ENCODE assay signal across 24 cellular contexts in the genomic region with DNA sequence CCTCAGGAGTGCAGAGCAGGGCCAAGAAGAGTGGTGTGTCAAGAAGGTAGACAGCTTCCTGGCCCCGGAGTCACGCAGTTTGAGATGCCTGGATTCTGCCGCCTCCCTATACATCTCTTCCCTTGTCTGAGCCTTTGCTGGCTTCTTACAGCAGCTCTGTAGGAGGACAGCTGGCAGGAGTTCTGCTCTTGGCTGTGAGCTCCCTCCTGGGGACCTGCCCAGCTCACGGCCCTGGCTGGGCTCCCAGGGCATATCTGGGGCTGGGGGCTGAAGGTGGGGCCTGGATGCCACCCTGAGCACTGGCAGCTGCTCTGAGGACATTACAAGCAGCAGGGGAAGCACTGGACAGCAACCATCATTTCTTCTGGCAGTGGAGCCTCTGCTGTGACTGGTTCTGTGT. TPM values are rescaled to one million over a fixed set of nuclear protein-coding genes. Genes with fewer than 3 reads are reported as not detected.
DNase-seq lines count a peak whose midpoint lies in the region; ATAC-seq and TF ChIP-seq lines count a peak whose summit lies in the region.
"Had no signal": no experiment of that assay in that cellular context is flagged by ENCODE, and none has a peak within 500 bp of the region (broad histone marks: within the 10 kb centered on the region; RNA-seq: fewer than 3 reads in every experiment).

No MANE protein-coding gene starts in this region.

- no peak overlapping the region for H3K14ac ChIP-seq in neuronal stem cell (ENCODE audit: low read length)

- no CpG with 5 or more reads among the region's 4 CpGs for WGBS in neuronal stem cell (ENCODE audit: extremely low coverage in 2 of 2, insufficient read length in 2 of 2, insufficient replicate concordance in 1 of 2), 2 donors
- WGBS in transverse colon (ENCODE audit: low coverage in 1 of 2), 2 donors: 77% methylated on average over 4 of the region's 4 CpGs; no CpG with 5 or more reads in 1 of the 2 donors

- H3K23ac ChIP-seq in neuronal stem cell (ENCODE audit: low read depth, low read length, poor library complexity): no peak overlapping the region

- no peak overlapping the region for H2BK120ac ChIP-seq in neuronal stem cell (ENCODE audit: low read depth, low read length)

- DNase-seq in DMS 273 (lab: John Stamatoyannopoulos, UW; ENCODE audit: unreplicated experiment) (peak; percentile 73), G401 (ENCODE audit: low spot score) (peak; percentile 23), neuronal stem cell (ENCODE audit: low spot score) (no peak), transverse colon (no peak)
- DNase-seq: ACHN, COR-L47, DMS153, GF-D8, H9, IMR-90, NCI-H1048, NCI-H1436, NCI-H2081, NCI-H2171 treated with DMSO at 0.1 percent for 48 hours, NCI-H510A, NCI-H748 treated with DMSO at 0.1 percent for 48 hours, OCI-M1, SIG-M5 had no signal

- TF ChIP-seq CTCF in transverse colon (IDR thresholded peaks at IDR 0.05): no peak

- ATAC-seq in HG03354 (IDR thresholded peaks at IDR 0.05; ENCODE audit: poor library complexity, severe bottlenecking, unreplicated experiment) (no peak), GM21447 (IDR thresholded peaks at IDR 0.05; ENCODE audit: unreplicated experiment) (no peak)
- ATAC-seq: SK-N-SH treated with all-trans-retinoic acid at 6 μM for 48 hours had no signal

- no peak for TF ChIP-seq POLR2A in transverse colon (IDR thresholded peaks at IDR 0.05)

- peak overlapping the region; percentile 45 for H3K18ac ChIP-seq in neuronal stem cell (ENCODE audit: low read length)

- H2BK15ac ChIP-seq in neuronal stem cell (ENCODE audit: low read length): no peak overlapping the region

- intact Hi-C loops in transverse colon (cut with DNase I; ENCODE audit: low total_unique reads): no loop called here

- peak overlapping the region; percentile 63 for H3K9ac ChIP-seq in neuronal stem cell (ENCODE audit: low read depth, low read length, poor library complexity)

- no peak overlapping the region for H2BK5ac ChIP-seq in neuronal stem cell (ENCODE audit: low read length)

- no peaks in the 10 kb centered on the region for H3K79me1 ChIP-seq in neuronal stem cell (ENCODE audit: low read depth, low read length)

- H3K27ac ChIP-seq in cingulate gyrus (ENCODE audit: low read depth, low read length) (peak overlapping the region; percentile 34), neuronal stem cell (replicated peaks; ENCODE audit: low read length) (no peak overlapping the region), transverse colon (no peak overlapping the region)

- peaks cover 0 to 4% (median 0%) of the 10 kb centered on the region in 3 experiments for H3K27me3 ChIP-seq in neuronal stem cell (ENCODE audit: control insufficient read depth in 3 of 3, insufficient read depth in 3 of 3, low read depth in 1 of 3, low read length in 3 of 3)
- no peaks in the 10 kb centered on the region for H3K27me3 ChIP-seq in transverse colon

- H3K4me1 ChIP-seq in neuronal stem cell (ENCODE audit: control insufficient read depth in 2 of 2, insufficient read depth in 1 of 2, low read depth in 1 of 2, low read length in 2 of 2): peaks cover 0 to 1% of the 10 kb centered on the region in 2 donors
- no peaks in the 10 kb centered on the region for H3K4me1 ChIP-seq in transverse colon

- no peak overlapping the region for H2BK12ac ChIP-seq in neuronal stem cell (ENCODE audit: low read length)

- no peak overlapping the region for H2AK5ac ChIP-seq in neuronal stem cell (ENCODE audit: low read depth, low read length)

- H3K36me3 ChIP-seq in neuronal stem cell (replicated peaks in 1 of 2; ENCODE audit: control insufficient read depth in 2 of 2, insufficient read depth in 2 of 2, low read length in 2 of 2) (no peaks in the 10 kb centered on the region), transverse colon (no peaks in the 10 kb centered on the region)

- H2AFZ ChIP-seq in neuronal stem cell (ENCODE audit: low read length): no peak overlapping the region

- no peak overlapping the region for H4K91ac ChIP-seq in neuronal stem cell (ENCODE audit: low read depth, low read length, poor library complexity)

- no peak overlapping the region for H3K4ac ChIP-seq in neuronal stem cell (ENCODE audit: low read length)

- no peak overlapping the region for H4K8ac ChIP-seq in neuronal stem cell (ENCODE audit: low read depth, low read length)

- in situ Hi-C loops in G401 (cut with HindIII; ENCODE audit: low sequenced_read_pairs): no loop called here
- in situ Hi-C loops in transverse colon (cut with MboI; ENCODE audit: low pct_ligation_motif_present in 1 of 4, low pct_unique_long_range_greater_than_20kb in 1 of 4, low sequenced_read_pairs in 3 of 4): no loop called here

- no peaks in the 10 kb centered on the region for H3K9me3 ChIP-seq in neuronal stem cell (replicated peaks in 1 of 2; ENCODE audit: control insufficient read depth in 2 of 2, insufficient read depth in 1 of 2, low read depth in 1 of 2, low read length in 2 of 2)
- H3K9me3 ChIP-seq in transverse colon: no peaks in the 10 kb centered on the region

- no peak overlapping the region for H3K4me2 ChIP-seq in neuronal stem cell (ENCODE audit: insufficient read depth, low read length, poor library complexity, severe bottlenecking)

- H3K4me3 ChIP-seq in neuronal stem cell (ENCODE audit: low read length in 2 of 2): no peak overlapping the region
- no peak overlapping the region for H3K4me3 ChIP-seq in transverse colon

- TF ChIP-seq EP300 in transverse colon (IDR thresholded peaks at IDR 0.05; ENCODE audit: low read depth): no peak

RNA-seq across cellular contexts. Expression of gene TSSK1B, which starts 0.8 kb away (rescaled TPM):
- total RNA-seq in G401 (2014; rRNA removed; shearing (Covaris generic)): not detected in 2 replicates
- not detected for polyA plus RNA-seq in neuronal stem cell (2013, experiment 1 of 2)
- polyA plus RNA-seq in neuronal stem cell (2013, experiment 2 of 2): not detected
- total RNA-seq in transverse colon: under 1 TPM in 1 of 4 donors, not detected in 3; 0.20 TPM
- total RNA-seq: Daoy, M059J had no signal

RNA-seq across cellular contexts. Expression of gene MCC, which starts 52.7 kb away (rescaled TPM):
- total RNA-seq in G401 (2014; rRNA removed; shearing (Covaris generic)): 0.10 and 0.98 TPM in 2 replicates
- polyA plus RNA-seq in neuronal stem cell (2013, experiment 1 of 2): 1.8 TPM
- 1.9 TPM for polyA plus RNA-seq in neuronal stem cell (2013, experiment 2 of 2)
- total RNA-seq in transverse colon: 10 to 100 TPM in 2 of 4 donors, 1 to 10 TPM in 2; 2.6 to 28.4 (median 16.4) TPM

Comparison
In these comparisons a context has a peak if more than half of its experiments do, and no peak if none do; other contexts are left out.
1. DNase-seq: peak in DMS 273 (single experiment) and G401 (single experiment); none in neuronal stem cell (single experiment) and transverse colon (single experiment).